In genomic region chr6:54217018-54217417, GRCh38 we compare ENCODE assay signal across 24 cellular contexts.
A peak's percentile ranks its signal among the peaks of the same experiment; 100 is the strongest.
DNase-seq lines count a peak whose midpoint lies in the region; ATAC-seq, FAIRE-seq and TF ChIP-seq lines count a peak whose summit lies in the region.
"Had no signal": no experiment of that assay in that cellular context is flagged by ENCODE, and none has a peak within 500 bp of the region (broad histone marks: within the 10 kb centered on the region; RNA-seq: fewer than 3 reads in every experiment).

No MANE protein-coding gene starts in this region.

- TF ChIP-seq POLR2A in endothelial cell of umbilical vein (IDR thresholded peaks at IDR 0.05; ENCODE audit: low read depth, low read length) (no peak), testis (IDR thresholded peaks at IDR 0.05) (no peak)

- H3K9me3 ChIP-seq in endothelial cell of umbilical vein (replicated peaks; ENCODE audit: control insufficient read depth, insufficient read depth, low read length) (no peaks in the 10 kb centered on the region), testis (no peaks in the 10 kb centered on the region), WERI-Rb-1 (ENCODE audit: severe bottlenecking) (no peaks in the 10 kb centered on the region)
- H3K9me3 ChIP-seq: ascending aorta had no signal

- no peak overlapping the region for H3K27ac ChIP-seq in endothelial cell of umbilical vein (ENCODE audit: insufficient read depth, low read depth, low read length)
- H3K27ac ChIP-seq in testis, result no peak overlapping the region
- no peak overlapping the region for H3K27ac ChIP-seq in WERI-Rb-1
- H3K27ac ChIP-seq: ascending aorta, HL-60, skin epidermis had no signal

- H3K4me1 ChIP-seq in endothelial cell of umbilical vein (ENCODE audit: control insufficient read depth, extremely low read depth, insufficient read depth, low read length), result no peaks in the 10 kb centered on the region
- H3K4me1 ChIP-seq in testis, result no peaks in the 10 kb centered on the region
- H3K4me1 ChIP-seq: ascending aorta, Caco-2 had no signal

- H3K4me3 ChIP-seq in endothelial cell of umbilical vein (replicated peaks in 1 of 3; ENCODE audit: insufficient read depth in 1 of 3, low read depth in 1 of 3, low read length in 3 of 3) (no peak overlapping the region), testis (no peak overlapping the region), WERI-Rb-1 (ENCODE audit: low read depth, low read length) (no peak overlapping the region)
- H3K4me3 ChIP-seq: ascending aorta, skin epidermis had no signal

- WGBS in testis, 2 donors, result 48 to 49% methylated on average over 3 of the region's 3 CpGs

- FAIRE-seq in endothelial cell of umbilical vein (lab: Jason Lieb, UNC), result no peak
- FAIRE-seq: G401.6, GM12892, islet of Langerhans had no signal

- H3K9me1 ChIP-seq in endothelial cell of umbilical vein (replicated peaks; ENCODE audit: control insufficient read depth, extremely low read depth, insufficient read depth, low read length), result no peaks in the 10 kb centered on the region

- dilution Hi-C loops in endothelial cell of umbilical vein (cut with MboI; ENCODE audit: extremely low pct_ligation_motif_present, low sequenced_read_pairs), result no loop called here

- CTCF ChIA-PET in endothelial cell of umbilical vein (lab: Charles Lee), result interaction anchor here (0.7 to 1.5 kb wide), 6 partner anchors 9 to 852 kb away, joined by 3 to 8 read pairs (median 3); no protein-coding TSS in a partner anchor

- peak overlapping the region; percentile 33 for H2AFZ ChIP-seq in endothelial cell of umbilical vein (ENCODE audit: low read depth, low read length)

- no peaks in the 10 kb centered on the region for H3K79me2 ChIP-seq in endothelial cell of umbilical vein (ENCODE audit: control insufficient read depth, insufficient read depth, low read length)

- no peaks in the 10 kb centered on the region for H4K20me1 ChIP-seq in endothelial cell of umbilical vein (replicated peaks; ENCODE audit: control insufficient read depth, extremely low read depth, insufficient read depth, low read length)

- H3K9ac ChIP-seq in endothelial cell of umbilical vein (replicated peaks; ENCODE audit: extremely low read depth, insufficient read depth, low read length), result no peak overlapping the region

- no peak overlapping the region for H3K4me2 ChIP-seq in endothelial cell of umbilical vein (ENCODE audit: insufficient read depth, low read length)

- intact Hi-C loops in endothelial cell of umbilical vein (cut with micrococcal nuclease) (no loop called here), testis (cut with DNase I; ENCODE audit: low total_unique reads) (no loop called here)

- peak; percentile 27 for DNase-seq in DMS79 treated with DMSO at 0.1 percent for 48 hours (lab: John Stamatoyannopoulos, UW)
- peak; percentile 74 for DNase-seq in NOMO-1 treated with DMSO at 0.1 percent for 48 hours (lab: John Stamatoyannopoulos, UW; ENCODE audit: unreplicated experiment)
- peak; percentile 17 for DNase-seq in endothelial cell of umbilical vein (ENCODE audit: low read depth, low spot score)
- no peak for DNase-seq in NCI-H524 treated with DMSO at 0.1 percent for 48 hours (lab: John Stamatoyannopoulos, UW)
- no peak for DNase-seq in testis
- DNase-seq in AG20443 (ENCODE audit: low spot score), result no peak
- no peak for DNase-seq in WERI-Rb-1
- DNase-seq: activated CD4-positive, alpha-beta memory T cell treated with anti-CD3 and anti-CD28 coated beads for 36 hours; activated naive CD4-positive, alpha-beta T cell treated with anti-CD3 and anti-CD28 coated beads, Interleukin-2, amount 10 ng/mL, durations not matched to agents 7 days and 5 days; activated T-cell treated with anti-CD3 and anti-CD28 coated beads, Interleukin-2, amount 50 U/mL, for 1 hour; Caco-2; GOT3; head of caudate nucleus; naive thymus-derived CD8-positive, alpha-beta T cell; NCI-H2171; stimulated activated CD4-positive, alpha-beta T cell treated with anti-CD3 and anti-CD28 coated beads, Interleukin-4, amount 100 ng/mL, for 1 hour; T-helper 1 cell had no signal

- H3K27me3 ChIP-seq in endothelial cell of umbilical vein (ENCODE audit: control insufficient read depth in 2 of 2, insufficient read depth in 2 of 2, low read length in 2 of 2), result no peaks in the 10 kb centered on the region
- H3K27me3 ChIP-seq in testis, result no peaks in the 10 kb centered on the region
- peaks cover 33% of the 10 kb centered on the region for H3K27me3 ChIP-seq in WERI-Rb-1 (ENCODE audit: insufficient read depth, low read depth, severe bottlenecking)
- H3K27me3 ChIP-seq: ascending aorta had no signal

- peak; percentile 52 for ATAC-seq in HG03159 (IDR thresholded peaks at IDR 0.05; ENCODE audit: unreplicated experiment)
- ATAC-seq: naive thymus-derived CD8-positive, alpha-beta T cell had no signal

- TF ChIP-seq CTCF in endothelial cell of umbilical vein (IDR thresholded peaks at IDR 0.05; ENCODE audit: extremely low read depth in 1 of 2, insufficient read depth in 1 of 2, low read depth in 1 of 2, low read length in 2 of 2), result no peak
- no peak for TF ChIP-seq CTCF in testis (IDR thresholded peaks at IDR 0.05)
- TF ChIP-seq CTCF in WERI-Rb-1 (IDR thresholded peaks at IDR 0.05; ENCODE audit: low read depth, low read length), result no peak

- no TSS peak for BruUV-seq in endothelial cell of umbilical vein (replicated peaks; lab: Mats Ljungman, UMichigan)

- no peaks in the 10 kb centered on the region for H3K36me3 ChIP-seq in endothelial cell of umbilical vein (ENCODE audit: control insufficient read depth in 2 of 2, extremely low read depth in 1 of 2, insufficient read depth in 2 of 2, low read length in 2 of 2)
- no peaks in the 10 kb centered on the region for H3K36me3 ChIP-seq in testis (ENCODE audit: low read depth, missing control alignments)
- no peaks in the 10 kb centered on the region for H3K36me3 ChIP-seq in WERI-Rb-1
- H3K36me3 ChIP-seq: ascending aorta had no signal

- POLR2A ChIA-PET in endothelial cell of umbilical vein (lab: Charles Lee), result no interaction called here

TF ChIP-seq in endothelial cell of umbilical vein, 7 proteins besides CTCF, POLR2A, EP300 and RAD21:
- TF ChIP-seq POLR2AphosphoS5 (IDR thresholded peaks at IDR 0.05; ENCODE audit: insufficient read depth, low read depth, low read length), result no peak
- no peak for TF ChIP-seq MAX (IDR thresholded peaks at IDR 0.05; ENCODE audit: insufficient read depth, insufficient read length)
- no peak for TF ChIP-seq GATA2 (IDR thresholded peaks at IDR 0.05; ENCODE audit: insufficient read depth, insufficient read length, low read depth, low read length)
- no peak for TF ChIP-seq JUN (IDR thresholded peaks at IDR 0.05; ENCODE audit: borderline replicate concordance, insufficient read depth, insufficient read length, low read depth)
- no peak for TF ChIP-seq MYC (IDR thresholded peaks at IDR 0.05; ENCODE audit: low read depth, low read length)
- no peak for TF ChIP-seq EZH2 (IDR thresholded peaks at IDR 0.05; ENCODE audit: borderline replicate concordance, low read depth, low read length, severe bottlenecking)
- TF ChIP-seq FOS (IDR thresholded peaks at IDR 0.05; ENCODE audit: borderline replicate concordance, insufficient read depth, low read length), result no peak

Comparison
In these comparisons a context has a peak if more than half of its experiments do, and no peak if none do; other contexts are left out.
1. DNase-seq: peak in DMS79 treated with DMSO at 0.1 percent for 48 hours (single experiment), NOMO-1 treated with DMSO at 0.1 percent for 48 hours (single experiment) and endothelial cell of umbilical vein (single experiment); none in NCI-H524 treated with DMSO at 0.1 percent for 48 hours (single experiment), testis (single experiment), AG20443 (single experiment) and WERI-Rb-1 (single experiment).